Comparison of ENCODE assay signal across 6 cellular contexts in the genomic region with DNA sequence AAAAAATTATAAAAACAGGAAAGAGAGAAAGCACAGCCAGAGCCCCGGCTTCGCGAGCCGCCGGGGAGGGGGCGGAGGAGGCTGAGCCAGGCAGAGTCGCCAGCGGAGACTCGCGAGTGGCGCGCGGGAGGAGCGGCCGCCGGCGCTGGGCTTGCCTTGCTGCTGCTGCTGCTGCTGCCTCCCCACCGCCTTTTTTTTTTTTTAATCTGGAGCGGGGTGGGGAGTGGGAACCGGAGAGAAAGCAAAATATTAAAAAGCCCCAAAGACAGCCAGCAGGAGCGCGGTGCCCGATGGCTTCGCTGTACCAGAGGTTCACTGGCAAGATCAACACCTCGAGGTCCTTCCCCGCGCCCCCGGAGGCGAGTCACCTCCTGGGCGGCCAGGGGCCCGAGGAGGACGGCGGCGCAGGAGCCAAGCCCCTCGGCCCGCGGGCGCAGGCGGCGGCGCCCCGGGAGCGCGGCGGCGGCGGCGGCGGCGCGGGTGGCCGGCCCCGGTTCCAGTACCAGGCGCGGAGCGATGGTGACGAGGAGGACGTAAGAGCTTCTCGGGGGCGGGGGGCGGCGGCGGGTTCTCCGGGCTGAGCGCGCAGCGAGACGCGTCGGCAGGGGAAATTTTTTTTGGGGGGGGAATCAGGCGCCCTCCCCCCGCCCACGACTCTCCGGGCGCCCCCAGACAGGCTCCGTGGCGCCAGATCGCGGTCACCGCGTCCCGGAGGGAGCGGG. TPM values are rescaled to one million over a fixed set of nuclear protein-coding genes. Genes with fewer than 3 reads are reported as not detected.
"Had no signal": no experiment of that assay in that cellular context is flagged by ENCODE, and none has a peak within 500 bp of the region (broad histone marks: within the 10 kb centered on the region; RNA-seq: fewer than 3 reads in every experiment).

No MANE protein-coding gene starts in this region.

RNA-seq across cellular contexts. Expression of a gene that starts 0.5 kb away (rescaled TPM):
- total RNA-seq: activated B cell treated with CpG ODN at 0.5 μM for 24 hours; activated CD4-positive, alpha-beta T cell treated with anti-CD3 and anti-CD28 coated beads, Interleukin-2, amount 10 ng/mL, durations not matched to agents 24 days and 14 days; activated T-helper 1 cell treated with anti-CD3 and anti-CD28 coated beads, Interleukin-12 subunit alpha, Interleukin-12 subunit beta, Interleukin-2, Interleukin-4 antibody, amounts not matched to agents 30 ng/mL and 10 ng/mL and 1 ng/mL, durations not matched to agents 14 hours and 24 hours and 36 hours; ascending aorta; glomerular endothelial cell; T-helper 17 cell had no signal
